Comparison of ENCODE assay signal across 8 cellular contexts in the genomic region with DNA sequence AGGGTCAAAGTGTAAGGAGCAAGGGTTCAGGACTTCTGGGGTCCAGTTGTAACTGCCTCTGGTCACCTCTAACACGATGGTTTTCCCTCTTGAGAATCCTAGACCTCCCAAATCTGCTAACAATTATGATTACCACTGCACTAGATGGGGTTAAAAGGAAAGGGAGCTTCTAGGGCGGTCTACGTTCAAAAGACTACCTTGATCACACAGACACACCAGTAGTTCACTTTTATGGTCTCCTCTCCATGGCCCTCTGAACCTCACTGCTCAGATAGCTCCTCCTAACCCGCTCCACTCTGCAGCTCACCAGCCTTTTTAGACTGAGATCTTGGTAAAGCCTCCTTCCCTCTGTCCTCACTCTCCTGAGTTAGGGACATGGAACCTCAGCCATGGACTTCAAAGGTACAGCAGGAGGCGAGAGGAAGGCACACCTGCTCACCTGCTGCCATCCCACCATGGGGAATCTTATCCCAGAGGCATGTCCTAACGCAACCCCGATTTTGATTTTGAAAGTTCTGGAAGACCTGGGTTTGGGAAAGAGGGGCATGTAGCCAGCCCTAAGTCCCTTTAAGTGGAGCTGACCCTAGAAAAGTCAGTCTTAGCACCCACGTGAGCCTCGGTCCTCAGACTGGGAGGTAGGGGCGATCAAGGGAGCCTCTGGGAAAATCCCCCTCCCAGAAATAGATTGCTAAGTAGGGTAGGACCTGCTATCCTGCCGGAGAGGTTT. TPM values are rescaled to one million over a fixed set of nuclear protein-coding genes. Genes with fewer than 3 reads are reported as not detected.
DNase-seq lines count a peak whose midpoint lies in the region; ATAC-seq and TF ChIP-seq lines count a peak whose summit lies in the region.

No MANE protein-coding gene starts in this region.

- TF ChIP-seq CTCF in AG04449 (IDR thresholded peaks at IDR 0.05; ENCODE audit: insufficient read depth, low read length, missing control alignments): no peak

- peaks cover 13% of the 10 kb centered on the region for H3K36me3 ChIP-seq in HUES64 (ENCODE audit: insufficient read depth, low read length)

- H3K4me3 ChIP-seq in AG04449 (ENCODE audit: low read depth, low read length) (peak overlapping the region; percentile 36), HUES64 (ENCODE audit: low read length) (peak overlapping the region; percentile 72)

- DNase-seq in AG04449 (ENCODE audit: low read depth, low spot score): no peak
- peak; percentile 69 for DNase-seq in cerebellar cortex (ENCODE audit: low spot score)
- no peak for DNase-seq in naive B cell
- DNase-seq in SIG-M5 (lab: John Stamatoyannopoulos, UW): no peak
- no peak for DNase-seq in activated CD4-positive, CD25-positive, alpha-beta regulatory T cell (lab: John Stamatoyannopoulos, UW)
- no peak for DNase-seq in amniotic stem cell (lab: John Stamatoyannopoulos, UW)
- no peak for DNase-seq in CD1c-positive myeloid dendritic cell (ENCODE audit: extremely low spot score)

- H3K27ac ChIP-seq in HUES64 (ENCODE audit: low read depth, low read length): peak overlapping the region; percentile 94

- H3K9me3 Mint-ChIP-seq in naive B cell: no peaks in the 10 kb centered on the region

- H3K4me1 ChIP-seq in HUES64 (ENCODE audit: insufficient read depth, low read length): peaks cover 56% of the 10 kb centered on the region

- WGBS in HUES64: 36% methylated on average over 8 of the region's 11 CpGs

- POLR2A ChIA-PET in AG04449 (lab: Yijun Ruan, JAX): interaction anchor here (0.6 to 1.6 kb wide), 3 partner anchors 13 to 437 kb away, joined by 3 to 6 read pairs (median 4); a partner anchor contains a TSS

- no peaks in the 10 kb centered on the region for H3K27me3 ChIP-seq in HUES64 (ENCODE audit: insufficient read depth, low read length)

- peak overlapping the region; percentile 73 to 92 (median 86) for H3K4me3 Mint-ChIP-seq in naive B cell

- ATAC-seq in naive B cell (ENCODE audit: low read depth in 2 of 2): no peak

- H3K27ac Mint-ChIP-seq in naive B cell: peak overlapping the region in 4 of 6 donors; percentile 19 to 82 (median 54)

- peaks cover 15 to 22% (median 20%) of the 10 kb centered on the region in 3 donors for H3K4me1 Mint-ChIP-seq in naive B cell

- peak overlapping the region; percentile 84 for H3K9ac ChIP-seq in HUES64 (ENCODE audit: low read depth, low read length)

- CTCF ChIA-PET in AG04449 (lab: Yijun Ruan, JAX): interaction anchor here (1.0 to 7.8 kb wide), 12 partner anchors 9 to 399 kb away, joined by 3 to 325 read pairs (median 6); a partner anchor contains a TSS

- H3K36me3 Mint-ChIP-seq in naive B cell: no peaks in the 10 kb centered on the region

- H3K27me3 Mint-ChIP-seq in naive B cell: peaks cover 6 to 14% (median 10%) of the 10 kb centered on the region in 3 donors

- H3K9me3 ChIP-seq in HUES64 (ENCODE audit: insufficient read depth, low read depth, low read length): no peaks in the 10 kb centered on the region

RNA-seq across cellular contexts. Expression of a gene that starts 1.4 kb away (rescaled TPM):
- polyA plus RNA-seq in HUES64 (2013, experiment 1 of 2): 83.6 TPM
- 87.7 TPM for polyA plus RNA-seq in HUES64 (2013, experiment 2 of 2)
- 1 to 10 TPM in 1 of 6 donors, under 1 TPM in 3, not detected in 2; 0.13 to 1.1 (median 0.56) TPM for polyA plus RNA-seq in naive B cell (ENCODE audit: low read depth in 6 of 6)

RNA-seq across cellular contexts. Expression of a gene that starts 3.8 kb away (rescaled TPM):
- polyA plus RNA-seq in HUES64 (2013, experiment 1 of 2): 1.5 TPM
- polyA plus RNA-seq in HUES64 (2013, experiment 2 of 2): 0.63 TPM
- not detected for polyA plus RNA-seq in naive B cell (ENCODE audit: low read depth in 6 of 6)

RNA-seq across cellular contexts. Expression of a gene that starts 26.9 kb away (rescaled TPM):
- polyA plus RNA-seq in HUES64 (2013, experiment 1 of 2): 43.1 TPM
- polyA plus RNA-seq in HUES64 (2013, experiment 2 of 2): 44.1 TPM
- polyA plus RNA-seq in naive B cell (ENCODE audit: low read depth in 6 of 6): under 1 TPM in 5 of 6 donors, not detected in 1; 0.07 to 0.99 (median 0.27) TPM

RNA-seq across cellular contexts. Expression of a gene that starts 39.4 kb away (rescaled TPM):
- polyA plus RNA-seq in HUES64 (2013, experiment 1 of 2): not detected
- polyA plus RNA-seq in HUES64 (2013, experiment 2 of 2): not detected
- not detected for polyA plus RNA-seq in naive B cell (ENCODE audit: low read depth in 6 of 6)

RNA-seq across cellular contexts. Expression of a gene that starts 54.9 kb away (rescaled TPM):
- polyA plus RNA-seq in HUES64 (2013, experiment 1 of 2): not detected
- not detected for polyA plus RNA-seq in HUES64 (2013, experiment 2 of 2)
- not detected for polyA plus RNA-seq in naive B cell (ENCODE audit: low read depth in 6 of 6)
